1 cellular context compared by ENCODE assay signal in the genomic region with DNA sequence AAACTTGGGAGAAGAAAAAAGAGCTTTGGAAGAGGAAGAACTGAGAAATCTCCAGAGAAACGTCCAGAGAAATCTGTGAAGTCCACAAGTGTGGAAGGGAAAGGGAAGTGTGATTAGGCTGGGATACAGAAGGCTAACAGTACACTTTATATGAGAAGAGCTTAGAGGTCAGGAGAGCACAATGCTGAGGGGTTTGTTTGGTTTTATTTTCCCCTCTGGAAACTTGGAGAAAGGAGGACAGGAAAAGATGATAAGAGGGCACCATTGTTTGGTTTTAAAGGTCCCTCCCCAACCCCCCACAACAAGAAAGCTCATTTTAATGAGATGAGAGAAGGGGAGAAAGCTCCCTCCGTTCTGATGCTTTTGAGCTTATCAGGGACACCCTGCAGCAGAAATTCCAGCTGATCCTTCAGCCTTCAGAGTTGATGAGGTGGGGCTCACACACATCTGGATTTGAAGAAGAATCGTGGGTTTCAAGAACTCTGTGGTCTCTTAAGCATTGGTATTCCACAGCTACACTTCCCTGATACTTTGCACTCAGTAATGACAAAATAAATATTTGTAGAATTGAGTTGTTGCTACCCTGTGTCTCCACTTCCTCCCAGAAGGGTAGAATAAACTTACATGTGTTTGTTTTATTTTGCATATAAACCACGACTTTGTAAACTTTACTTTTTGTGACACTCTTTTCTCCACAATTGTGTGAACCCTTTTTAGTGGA.
A peak's percentile ranks its signal among the peaks of the same experiment; 100 is the strongest.
TF ChIP-seq lines count a peak whose summit lies in the region.

No MANE protein-coding gene starts in this region.

TF ChIP-seq in HepG2, 621 proteins besides CTCF, POLR2A, EP300 and RAD21 (continued from another document and continues in another):
- TF ChIP-seq NRL (CRISPR knock-in tag; IDR thresholded peaks at IDR 0.05; ENCODE audit: borderline replicate concordance) (no peak), ZNF850 (CRISPR knock-in tag; conservative IDR thresholded peaks at IDR 0.05) (no peak), ZFX (CRISPR knock-in tag; IDR thresholded peaks at IDR 0.05; ENCODE audit: low read depth) (no peak), NFE2 (CRISPR knock-in tag; IDR thresholded peaks at IDR 0.05) (no peak), CREBL2 (CRISPR knock-in tag; IDR thresholded peaks at IDR 0.05; ENCODE audit: borderline replicate concordance) (no peak), SCMH1 (CRISPR knock-in tag; IDR thresholded peaks at IDR 0.05; ENCODE audit: borderline replicate concordance) (no peak), ZNF337 (CRISPR knock-in tag; IDR thresholded peaks at IDR 0.05; ENCODE audit: borderline replicate concordance, low read depth) (no peak), GFI1 (CRISPR knock-in tag; IDR thresholded peaks at IDR 0.05; ENCODE audit: borderline replicate concordance) (peak; percentile 60; the same call in 1 of the 2 replicates), ZFP37 (CRISPR knock-in tag; IDR thresholded peaks at IDR 0.05; ENCODE audit: borderline replicate concordance) (no peak), ZSCAN9 (CRISPR knock-in tag; IDR thresholded peaks at IDR 0.05; ENCODE audit: borderline replicate concordance) (no peak), ZNF33A (CRISPR knock-in tag; IDR thresholded peaks at IDR 0.05; ENCODE audit: borderline replicate concordance) (no peak), PITX1 (CRISPR knock-in tag; IDR thresholded peaks at IDR 0.05) (peak; percentile 20; the same call in 1 of the 2 replicates), SRSF1 (optimal IDR thresholded peaks at IDR 0.05; ENCODE audit: low read depth, low read length) (no peak), ZNF878 (CRISPR knock-in tag; IDR thresholded peaks at IDR 0.05) (no peak), AFF4 (CRISPR knock-in tag; IDR thresholded peaks at IDR 0.05) (no peak), ZNF703 (CRISPR knock-in tag; IDR thresholded peaks at IDR 0.05; ENCODE audit: borderline replicate concordance) (no peak), ZNF264 (CRISPR knock-in tag; IDR thresholded peaks at IDR 0.05) (no peak), DPF2 (CRISPR knock-in tag; IDR thresholded peaks at IDR 0.05; ENCODE audit: borderline replicate concordance, low read depth) (peak; percentile 55; the same call in 1 of the 2 replicates), ZNF782 (CRISPR knock-in tag; IDR thresholded peaks at IDR 0.05; ENCODE audit: borderline replicate concordance) (peak; percentile 37; the same call in 1 of the 2 replicates), ZNF282 (IDR thresholded peaks at IDR 0.05; ENCODE audit: partially characterized antibody) (no peak), ZNF577 (CRISPR knock-in tag; IDR thresholded peaks at IDR 0.05; ENCODE audit: borderline replicate concordance, low read depth) (no peak), ZBTB4 (CRISPR knock-in tag; IDR thresholded peaks at IDR 0.05; ENCODE audit: borderline replicate concordance) (no peak), ZNF841 (CRISPR knock-in tag; IDR thresholded peaks at IDR 0.05; ENCODE audit: borderline replicate concordance) (no peak), ATF7-NPFF (CRISPR knock-in tag; IDR thresholded peaks at IDR 0.05; ENCODE audit: low read depth) (no peak), NCOA1 (CRISPR knock-in tag; IDR thresholded peaks at IDR 0.05) (0 out of 2 replicates have a peak, but pooled peaks have one; percentile 24), SP4 (CRISPR knock-in tag; IDR thresholded peaks at IDR 0.05) (no peak), ZNF510 (CRISPR knock-in tag; IDR thresholded peaks at IDR 0.05; ENCODE audit: low read depth) (no peak), MAFG (CRISPR knock-in tag; IDR thresholded peaks at IDR 0.05) (no peak), U2AF2 (IDR thresholded peaks at IDR 0.05; ENCODE audit: low read depth, low read length) (no peak), BCL6 (CRISPR knock-in tag; IDR thresholded peaks at IDR 0.05) (peak; percentile 23; the same call in 1 of the 2 replicates), ZNF205 (CRISPR knock-in tag; IDR thresholded peaks at IDR 0.05) (peak; percentile 90), ZNF460 (CRISPR knock-in tag; IDR thresholded peaks at IDR 0.05; ENCODE audit: borderline replicate concordance) (no peak; the same call in 1 of the 2 replicates), GTF2F1 (IDR thresholded peaks at IDR 0.05; ENCODE audit: low read length) (no peak), ZNF768 (CRISPR knock-in tag; IDR thresholded peaks at IDR 0.05) (no peak), PLRG1 (conservative IDR thresholded peaks at IDR 0.05) (no peak), ZNF382 (CRISPR knock-in tag; IDR thresholded peaks at IDR 0.05; ENCODE audit: borderline replicate concordance) (no peak), STAG1 (CRISPR knock-in tag; IDR thresholded peaks at IDR 0.05) (no peak), PHF20 (CRISPR knock-in tag; IDR thresholded peaks at IDR 0.05) (no peak), ZNF564 (CRISPR knock-in tag; IDR thresholded peaks at IDR 0.05) (no peak), ZNF775 (CRISPR knock-in tag; IDR thresholded peaks at IDR 0.05; ENCODE audit: borderline replicate concordance) (no peak), HNF4G (IDR thresholded peaks at IDR 0.05; ENCODE audit: borderline replicate concordance, low read depth, low read length) (peak; percentile 39; the same call in 1 of the 2 replicates), HNF4G (CRISPR knock-in tag; IDR thresholded peaks at IDR 0.05; ENCODE audit: borderline replicate concordance, low read depth) (no peak), RNF2 (conservative IDR thresholded peaks at IDR 0.05; ENCODE audit: low read depth) (no peak), RARG (CRISPR knock-in tag; IDR thresholded peaks at IDR 0.05; ENCODE audit: low read depth) (no peak), FOXM1 (CRISPR knock-in tag; IDR thresholded peaks at IDR 0.05) (no peak), RXRB (CRISPR knock-in tag; IDR thresholded peaks at IDR 0.05; ENCODE audit: borderline replicate concordance) (peak; percentile 70; the same call in 1 of the 2 replicates), ZNF160 (CRISPR knock-in tag; IDR thresholded peaks at IDR 0.05) (no peak), ZFP36L2 (CRISPR knock-in tag; IDR thresholded peaks at IDR 0.05) (no peak), TCF7L2 (IDR thresholded peaks at IDR 0.05; ENCODE audit: low read depth, low read length) (no peak), HNF4A (CRISPR knock-in tag; IDR thresholded peaks at IDR 0.05) (peak; percentile 62), RARA (CRISPR knock-in tag; IDR thresholded peaks at IDR 0.05) (peak; percentile 48), TAF15 (IDR thresholded peaks at IDR 0.05; ENCODE audit: low read depth, low read length, poor library complexity, severe bottlenecking) (no peak), NFYC (CRISPR knock-in tag; IDR thresholded peaks at IDR 0.05) (no peak), ARNTL (CRISPR knock-in tag; IDR thresholded peaks at IDR 0.05) (no peak), ZNF781 (CRISPR knock-in tag; IDR thresholded peaks at IDR 0.05; ENCODE audit: borderline replicate concordance, not compliant biosample characterization) (no peak)
- TF ChIP-seq, protein P1, sequence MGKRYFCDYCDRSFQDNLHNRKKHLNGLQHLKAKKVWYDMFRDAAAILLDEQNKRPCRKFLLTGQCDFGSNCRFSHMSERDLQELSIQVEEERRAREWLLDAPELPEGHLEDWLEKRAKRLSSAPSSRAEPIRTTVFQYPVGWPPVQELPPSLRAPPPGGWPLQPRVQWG (CRISPR knock-in tag; IDR thresholded peaks at IDR 0.05; ENCODE audit: borderline replicate concordance, low read depth), result no peak
- TF ChIP-seq, protein P2, sequence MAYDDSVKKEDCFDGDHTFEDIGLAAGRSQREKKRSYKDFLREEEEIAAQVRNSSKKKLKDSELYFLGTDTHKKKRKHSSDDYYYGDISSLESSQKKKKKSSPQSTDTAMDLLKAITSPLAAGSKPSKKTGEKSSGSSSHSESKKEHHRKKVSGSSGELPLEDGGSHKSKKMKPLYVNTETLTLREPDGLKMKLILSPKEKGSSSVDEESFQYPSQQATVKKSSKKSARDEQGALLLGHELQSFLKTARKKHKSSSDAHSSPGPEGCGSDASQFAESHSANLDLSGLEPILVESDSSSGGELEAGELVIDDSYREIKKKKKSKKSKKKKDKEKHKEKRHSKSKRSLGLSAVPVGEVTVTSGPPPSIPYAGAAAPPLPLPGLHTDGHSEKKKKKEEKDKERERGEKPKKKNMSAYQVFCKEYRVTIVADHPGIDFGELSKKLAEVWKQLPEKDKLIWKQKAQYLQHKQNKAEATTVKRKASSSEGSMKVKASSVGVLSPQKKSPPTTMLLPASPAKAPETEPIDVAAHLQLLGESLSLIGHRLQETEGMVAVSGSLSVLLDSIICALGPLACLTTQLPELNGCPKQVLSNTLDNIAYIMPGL (CRISPR knock-in tag; IDR thresholded peaks at IDR 0.05; ENCODE audit: borderline replicate concordance in 1 of 2, low read depth in 1 of 2), result 0 out of 4 replicates have a peak, but pooled peaks of 1 of the 2 experiments have one; percentile 29
- TF ChIP-seq, protein P3, sequence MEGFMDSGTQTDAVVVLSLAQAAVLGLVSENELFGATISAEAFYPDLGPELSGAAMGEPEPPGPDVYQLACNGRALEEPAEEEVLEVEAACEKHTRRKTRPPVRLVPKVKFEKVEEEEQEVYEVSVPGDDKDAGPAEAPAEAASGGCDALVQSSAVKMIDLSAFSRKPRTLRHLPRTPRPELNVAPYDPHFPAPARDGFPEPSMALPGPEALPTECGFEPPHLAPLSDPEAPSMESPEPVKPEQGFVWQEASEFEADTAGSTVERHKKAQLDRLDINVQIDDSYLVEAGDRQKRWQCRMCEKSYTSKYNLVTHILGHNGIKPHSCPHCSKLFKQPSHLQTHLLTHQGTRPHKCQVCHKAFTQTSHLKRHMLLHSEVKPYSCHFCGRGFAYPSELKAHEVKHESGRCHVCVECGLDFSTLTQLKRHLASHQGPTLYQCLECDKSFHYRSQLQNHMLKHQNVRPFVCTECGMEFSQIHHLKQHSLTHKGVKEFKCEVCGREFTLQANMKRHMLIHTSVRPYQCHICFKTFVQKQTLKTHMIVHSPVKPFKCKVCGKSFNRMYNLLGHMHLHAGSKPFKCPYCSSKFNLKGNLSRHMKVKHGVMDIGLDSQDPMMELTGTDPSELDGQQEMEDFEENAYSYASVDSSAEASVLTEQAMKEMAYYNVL (CRISPR knock-in tag; IDR thresholded peaks at IDR 0.05; ENCODE audit: borderline replicate concordance), result peak; percentile 79
- TF ChIP-seq, protein P4, sequence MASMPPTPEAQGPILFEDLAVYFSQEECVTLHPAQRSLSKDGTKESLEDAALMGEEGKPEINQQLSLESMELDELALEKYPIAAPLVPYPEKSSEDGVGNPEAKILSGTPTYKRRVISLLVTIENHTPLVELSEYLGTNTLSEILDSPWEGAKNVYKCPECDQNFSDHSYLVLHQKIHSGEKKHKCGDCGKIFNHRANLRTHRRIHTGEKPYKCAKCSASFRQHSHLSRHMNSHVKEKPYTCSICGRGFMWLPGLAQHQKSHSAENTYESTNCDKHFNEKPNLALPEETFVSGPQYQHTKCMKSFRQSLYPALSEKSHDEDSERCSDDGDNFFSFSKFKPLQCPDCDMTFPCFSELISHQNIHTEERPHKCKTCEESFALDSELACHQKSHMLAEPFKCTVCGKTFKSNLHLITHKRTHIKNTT (CRISPR knock-in tag; IDR thresholded peaks at IDR 0.05), result no peak
- TF ChIP-seq, protein P5, sequence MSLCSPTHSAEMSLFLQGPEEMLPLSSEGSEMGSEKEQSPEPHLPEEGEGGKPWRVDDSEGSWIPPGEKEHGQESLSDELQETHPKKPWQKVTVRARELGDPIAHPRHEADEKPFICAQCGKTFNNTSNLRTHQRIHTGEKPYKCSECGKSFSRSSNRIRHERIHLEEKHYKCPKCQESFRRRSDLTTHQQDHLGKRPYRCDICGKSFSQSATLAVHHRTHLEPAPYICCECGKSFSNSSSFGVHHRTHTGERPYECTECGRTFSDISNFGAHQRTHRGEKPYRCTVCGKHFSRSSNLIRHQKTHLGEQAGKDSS (CRISPR knock-in tag; IDR thresholded peaks at IDR 0.05; ENCODE audit: borderline replicate concordance, low read depth), result no peak
